In the genomic region with DNA sequence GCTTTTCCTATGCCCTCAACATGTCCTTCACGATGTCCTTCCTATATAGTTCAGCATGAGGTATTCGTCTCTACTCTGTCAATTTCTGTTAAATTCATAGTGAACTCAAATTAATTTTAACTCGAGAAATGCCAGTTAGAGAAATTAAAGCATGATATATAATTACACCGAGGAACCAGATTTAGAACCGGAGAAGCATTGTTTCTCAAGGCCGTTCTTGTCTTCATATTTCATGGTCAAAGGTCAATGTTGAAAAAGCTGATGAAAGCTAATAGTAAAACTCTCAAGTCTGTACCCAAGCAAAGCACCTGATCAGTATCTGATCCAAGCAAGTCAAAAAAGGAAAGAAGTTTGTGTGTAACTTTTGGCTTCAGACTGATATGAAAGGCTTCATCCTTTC, we compare ENCODE assay signal across 10 cellular contexts.
"Had no signal": no experiment of that assay in that cellular context is flagged by ENCODE, and none has a peak within 500 bp of the region (broad histone marks: within the 10 kb centered on the region; RNA-seq: fewer than 3 reads in every experiment).

No MANE protein-coding gene starts in this region.

- H3K27ac Mint-ChIP-seq: H9, HFFc6 had no signal

- FAIRE-seq: H1, H54 had no signal

- DNase-seq: GM23248, GOT3, H7, H9, HCEC 1CT, HFFc6 had no signal

- H2AFZ ChIP-seq: GM23248 had no signal

- H3K9me3 Mint-ChIP-seq: H9, HFFc6 had no signal

- H3K9me3 ChIP-seq: HAP-1 had no signal

- H3K4me3 ChIP-seq: GM23248, HAP-1 had no signal

- H3K36me3 ChIP-seq: HAP-1 had no signal

- ATAC-seq: HCT116 had no signal

- H3K27ac ChIP-seq: GM23248 had no signal

- H3K9ac ChIP-seq: GM23248 had no signal

- H3K4me3 Mint-ChIP-seq: H9, HFFc6 had no signal

- H3K4me1 Mint-ChIP-seq: H9 had no signal

- H3K4me1 ChIP-seq: HAP-1 had no signal
